ENCODE assay signal across 7 cellular contexts in the genomic region with DNA sequence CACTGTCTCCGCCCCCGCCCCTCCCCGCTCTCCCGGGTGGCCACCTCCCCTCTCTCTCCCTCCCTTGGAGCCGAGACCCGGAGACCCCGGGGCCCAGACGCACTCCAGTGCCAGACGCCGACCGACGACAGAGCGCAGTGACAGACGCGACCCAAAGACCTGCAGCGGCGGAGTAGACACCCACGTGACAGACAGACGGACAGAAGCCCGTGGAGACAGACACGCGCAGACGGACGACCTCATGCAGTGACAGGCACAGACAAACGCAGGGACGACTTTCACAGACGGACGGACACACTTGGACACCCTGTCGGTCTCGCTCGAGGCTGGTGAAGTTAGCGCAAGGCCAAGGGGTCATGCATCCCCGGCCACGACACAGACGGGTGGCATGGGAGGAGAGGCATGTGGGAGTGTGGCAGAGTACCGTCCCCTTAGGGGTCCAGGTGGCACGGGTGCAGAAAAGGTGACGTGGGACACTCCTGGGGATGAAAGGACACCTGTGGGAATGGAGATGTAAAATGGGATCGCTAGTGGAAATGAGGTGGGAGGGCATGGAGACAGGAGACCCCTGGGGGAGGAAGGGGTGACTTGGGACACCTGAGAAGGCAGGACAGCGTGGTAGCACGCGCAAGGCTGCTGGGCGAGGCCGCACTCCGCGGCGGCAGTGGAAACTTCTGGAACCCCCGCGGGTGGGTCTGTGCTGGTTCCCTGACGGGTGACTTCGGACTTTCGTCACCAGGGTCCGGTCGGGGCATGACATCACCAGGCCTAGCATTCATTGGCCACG. TPM values are rescaled to one million over a fixed set of nuclear protein-coding genes. Genes with fewer than 3 reads are reported as not detected.
A peak's percentile ranks its signal among the peaks of the same experiment; 100 is the strongest.
DNase-seq lines count a peak whose midpoint lies in the region; TF ChIP-seq lines count a peak whose summit lies in the region.
"Had no signal": no experiment of that assay in that cellular context is flagged by ENCODE, and none has a peak within 500 bp of the region (broad histone marks: within the 10 kb centered on the region; RNA-seq: fewer than 3 reads in every experiment).

No MANE protein-coding gene starts in this region.

- WGBS in hepatocyte (ENCODE audit: low lambda C conversion rate, missing lambda C conversion rate), result 8% methylated on average over 46 of the region's 55 CpGs
- 8% methylated on average over 55 of the region's 55 CpGs for WGBS in thymus

- H3K27ac ChIP-seq in hepatocyte, result peak overlapping the region; percentile 62
- peak overlapping the region; percentile 31 for H3K27ac ChIP-seq in thymus (ENCODE audit: low read depth)

- DNase-seq in ELF-1 (ENCODE audit: low read depth, low spot score) (peak; percentile 75), SKM-1 (lab: John Stamatoyannopoulos, UW; ENCODE audit: unreplicated experiment) (peak; percentile 62), hepatocyte (ENCODE audit: low spot score) (peak; percentile 77), NK-92 (lab: John Stamatoyannopoulos, UW; ENCODE audit: unreplicated experiment) (no peak), NCI-H1092 treated with DMSO at 0.1 percent for 48 hours (lab: John Stamatoyannopoulos, UW) (no peak)

- no peaks in the 10 kb centered on the region for H3K9me2 ChIP-seq in hepatocyte (replicated peaks; ENCODE audit: insufficient read depth)

- H3K4me3 ChIP-seq in hepatocyte (no peak overlapping the region), thymus (ENCODE audit: low read length) (peak overlapping the region; percentile 42)

- H3K79me2 ChIP-seq in hepatocyte, result no peaks in the 10 kb centered on the region

- H3K27me3 ChIP-seq in hepatocyte (peaks cover 14% of the 10 kb centered on the region), thymus (ENCODE audit: control insufficient read depth, insufficient read depth) (peaks cover 64% of the 10 kb centered on the region)

- H3K4me2 ChIP-seq in hepatocyte, result peak overlapping the region; percentile 100

- H3K9me3 ChIP-seq in hepatocyte (ENCODE audit: low read depth) (no peaks in the 10 kb centered on the region), thymus (ENCODE audit: control insufficient read depth) (no peaks in the 10 kb centered on the region)

- no peak for TF ChIP-seq CTCF in hepatocyte (IDR thresholded peaks at IDR 0.05; ENCODE audit: poor library complexity)

- no peaks in the 10 kb centered on the region for H4K20me1 ChIP-seq in hepatocyte (ENCODE audit: insufficient read depth, poor library complexity, severe bottlenecking)

- H2AFZ ChIP-seq in hepatocyte, result peak overlapping the region; percentile 66

- H3K36me3 ChIP-seq in hepatocyte (replicated peaks; ENCODE audit: insufficient read depth, low read depth) (no peaks in the 10 kb centered on the region), thymus (ENCODE audit: control insufficient read depth, insufficient read depth) (no peaks in the 10 kb centered on the region)

- peaks cover 18% of the 10 kb centered on the region for H3K4me1 ChIP-seq in hepatocyte (ENCODE audit: insufficient read depth)
- peaks cover 6% of the 10 kb centered on the region for H3K4me1 ChIP-seq in thymus (ENCODE audit: control insufficient read depth, insufficient read depth, low read length)

RNA-seq across cellular contexts. Expression of gene ACHE, which starts 0.5 kb away (rescaled TPM):
- 3.2 and 4.6 TPM in 2 replicates for total RNA-seq in hepatocyte
- polyA plus RNA-seq in hepatocyte (16.3 and 18.3 TPM in 2 replicates), thymus (7.9 TPM)
- total RNA-seq: HT1080 had no signal

RNA-seq across cellular contexts. Expression of gene UFSP1, which starts 6.6 kb away (rescaled TPM):
- 3.9 TPM in 2 replicates for total RNA-seq in hepatocyte
- 4.2 and 4.3 TPM in 2 replicates for polyA plus RNA-seq in hepatocyte
- 3.6 TPM for polyA plus RNA-seq in thymus

RNA-seq across cellular contexts. Expression of gene SRRT, which starts 21.2 kb away (rescaled TPM):
- total RNA-seq in hepatocyte, result 35.8 and 49.1 TPM in 2 replicates
- polyA plus RNA-seq in hepatocyte, result 91.7 and 135 TPM in 2 replicates
- polyA plus RNA-seq in thymus, result 120 TPM

RNA-seq across cellular contexts. Expression of gene TRIP6, which starts 29.0 kb away (rescaled TPM):
- total RNA-seq in hepatocyte, result 54.0 and 57.5 TPM in 2 replicates
- polyA plus RNA-seq in hepatocyte, result 70.3 and 98.9 TPM in 2 replicates
- polyA plus RNA-seq in thymus, result 26.1 TPM

RNA-seq across cellular contexts. Expression of gene SLC12A9, which starts 43.6 kb away (rescaled TPM):
- 15.4 and 21.3 TPM in 2 replicates for total RNA-seq in hepatocyte
- polyA plus RNA-seq in hepatocyte (17.1 and 23.5 TPM in 2 replicates), thymus (48.0 TPM)

Comparison
In these comparisons a context has a peak if more than half of its experiments do, and no peak if none do; other contexts are left out.
1. DNase-seq: peak in ELF-1 (single experiment), SKM-1 (single experiment) and hepatocyte (single experiment); none in NK-92 (single experiment) and NCI-H1092 treated with DMSO at 0.1 percent for 48 hours (single experiment).